In the genomic region with DNA sequence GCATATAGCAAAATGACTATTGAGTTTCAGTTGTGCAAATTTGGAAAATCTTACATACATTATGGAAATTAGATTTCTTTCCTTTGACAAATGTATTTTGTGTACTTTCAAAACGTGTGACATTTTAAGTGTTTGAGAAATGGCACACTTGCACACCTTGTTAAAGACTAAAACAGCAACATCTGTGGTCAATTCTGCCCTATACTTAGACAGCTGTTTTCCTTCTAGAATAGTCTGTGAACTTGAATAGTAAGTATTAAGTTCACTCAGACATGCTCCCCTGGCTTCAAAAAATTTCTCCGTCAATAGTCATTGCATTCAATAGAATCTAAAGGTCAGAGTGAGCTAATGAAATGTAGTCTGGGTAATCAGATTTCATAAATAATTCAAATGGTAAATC, we compare ENCODE assay signal across 16 cellular contexts.
"Had no signal": no experiment of that assay in that cellular context is flagged by ENCODE, and none has a peak within 500 bp of the region (broad histone marks: within the 10 kb centered on the region; RNA-seq: fewer than 3 reads in every experiment).

No MANE protein-coding gene starts in this region.

- H3K4me1 ChIP-seq: colonic mucosa, prostate gland, right lobe of liver had no signal

- FAIRE-seq: keratinocyte had no signal

- ATAC-seq: left lobe of liver, right lobe of liver had no signal

- H3K4me3 ChIP-seq: colonic mucosa, esophagus muscularis mucosa, prostate gland, right lobe of liver, smooth muscle cell had no signal

- H3K27ac ChIP-seq: colonic mucosa, esophagus muscularis mucosa, prostate gland, right lobe of liver had no signal

- H3K9me3 ChIP-seq: colonic mucosa, esophagus muscularis mucosa, prostate gland, right lobe of liver had no signal

- H3K27me3 ChIP-seq: colonic mucosa, esophagus muscularis mucosa, right lobe of liver had no signal

- H3K36me3 ChIP-seq: colonic mucosa, esophagus muscularis mucosa, prostate gland, right lobe of liver had no signal

- H3K4me2 ChIP-seq: smooth muscle cell had no signal

- DNase-seq: activated CD4-positive, alpha-beta T cell treated with anti-CD3 and anti-CD28 coated beads, Interleukin-2, amount 10 ng/mL, durations not matched to agents 7 days and 5 days; activated CD4-positive, CD25-positive, alpha-beta regulatory T cell; activated CD8-positive, alpha-beta memory T cell treated with anti-CD3 and anti-CD28 coated beads, Interleukin-2, amount 50 U/mL, for 48 hours; activated naive CD8-positive, alpha-beta T cell treated with anti-CD3 and anti-CD28 coated beads, Interleukin-2, amount 10 ng/mL, durations not matched to agents 7 days and 5 days; central memory CD4-positive, alpha-beta T cell; colonic mucosa; hippocampal formation; midbrain; right lobe of liver; stimulated activated CD4-positive, alpha-beta T cell treated with anti-CD3 and anti-CD28 coated beads, Interleukin-4, amount 100 ng/mL, for 4 hours; stimulated activated CD8-positive, alpha-beta memory T cell treated with anti-CD3 and anti-CD28 coated beads, Interleukin-4, amount 100 ng/mL, for 48 hours had no signal
